11 cellular contexts compared by ENCODE assay signal in genomic region chrX:39335447-39336235, GRCh38.
DNase-seq lines count a peak whose midpoint lies in the region; ATAC-seq and FAIRE-seq lines count a peak whose summit lies in the region.
"Had no signal": no experiment of that assay in that cellular context is flagged by ENCODE, and none has a peak within 500 bp of the region (broad histone marks: within the 10 kb centered on the region; RNA-seq: fewer than 3 reads in every experiment).

No MANE protein-coding gene starts in this region.

- peak; percentile 81 for FAIRE-seq in GM19239 (lab: Jason Lieb, UNC)

- DNase-seq in CD1c-positive myeloid dendritic cell (ENCODE audit: extremely low spot score): peak; percentile 8
- no peak for DNase-seq in GM19239 (ENCODE audit: insufficient read length, low spot score)
- peak; percentile 43 for DNase-seq in NCI-H774 (lab: John Stamatoyannopoulos, UW)
- no peak for DNase-seq in left colon
- DNase-seq in activated gamma-delta T cell treated with Interleukin-2 at 50 U/mL for 16 hours: no peak
- no peak for DNase-seq in effector CD8-positive, alpha-beta T cell (lab: John Stamatoyannopoulos, UW)
- DNase-seq in cortex of kidney (lab: John Stamatoyannopoulos, UW): no peak
- DNase-seq: amygdala, left ventricle myocardium superior, NCI-H226 had no signal

- intact Hi-C loops in left colon (cut with DNase I, micrococcal nuclease): no loop called here

- ATAC-seq in left colon (peak; percentile 80), GM21381 (IDR thresholded peaks at IDR 0.05; ENCODE audit: unreplicated experiment) (no peak)

Comparison
In these comparisons a context has a peak if more than half of its experiments do, and no peak if none do; other contexts are left out.
1. DNase-seq: peak in CD1c-positive myeloid dendritic cell (single experiment) and NCI-H774 (single experiment); none in GM19239 (single experiment), left colon (0 of 2), activated gamma-delta T cell treated with Interleukin-2 at 50 U/mL for 16 hours (single experiment), effector CD8-positive, alpha-beta T cell (single experiment) and cortex of kidney (single experiment).